ENCODE assay signal across 1 cellular context in genomic region chr6:25748601-25749517, GRCh38.
A peak's percentile ranks its signal among the peaks of the same experiment; 100 is the strongest.
TF ChIP-seq lines count a peak whose summit lies in the region.
"Not testable (repeated sequence)": the region's sequence is repeated elsewhere in the genome, so short reads cannot be mapped to it uniquely, and the experiment has no call there.

No MANE protein-coding gene starts in this region.

TF ChIP-seq in HepG2, 621 proteins besides CTCF, POLR2A, EP300 and RAD21 (continued from another document):
- TF ChIP-seq SPEN (CRISPR knock-in tag; IDR thresholded peaks at IDR 0.05; ENCODE audit: low read depth) (peak; percentile 29; the same call in 1 of the 2 replicates), SALL1 (CRISPR knock-in tag; IDR thresholded peaks at IDR 0.05) (peak; percentile 67), SALL2 (CRISPR knock-in tag; IDR thresholded peaks at IDR 0.05) (0 out of 2 replicates have a peak, but pooled peaks have one; percentile 44), MAX (IDR thresholded peaks at IDR 0.05) (peak; percentile 33; the same call in 1 of the 2 replicates), AHDC1 (CRISPR knock-in tag; IDR thresholded peaks at IDR 0.05; ENCODE audit: borderline replicate concordance) (peak; percentile 64; the same call in 1 of the 2 replicates), FOXC1 (CRISPR knock-in tag; IDR thresholded peaks at IDR 0.05; ENCODE audit: borderline replicate concordance) (peak; percentile 65; the same call in 1 of the 2 replicates), SOX13 (CRISPR knock-in tag; conservative IDR thresholded peaks at IDR 0.05 in 1 of 2, IDR thresholded peaks at IDR 0.05 in 1 of 2) (peak in 1 of 2 experiments; percentile 64; a peak in 2 of 4 replicates), RARA (CRISPR knock-in tag; IDR thresholded peaks at IDR 0.05) (peak; percentile 77)
- not testable (repeated sequence) for TF ChIP-seq SOX13 (IDR thresholded peaks at IDR 0.05)
